ENCODE assay signal across 10 cellular contexts in genomic region chr7:55515569-55516279, GRCh38. TPM values are rescaled to one million over a fixed set of nuclear protein-coding genes. Genes with fewer than 3 reads are reported as not detected.
DNase-seq lines count a peak whose midpoint lies in the region; ATAC-seq and TF ChIP-seq lines count a peak whose summit lies in the region.
"Had no signal": no experiment of that assay in that cellular context is flagged by ENCODE, and none has a peak within 500 bp of the region (broad histone marks: within the 10 kb centered on the region; RNA-seq: fewer than 3 reads in every experiment).

No MANE protein-coding gene starts in this region.

- H3K27me3 ChIP-seq in esophagus muscularis mucosa (no peaks in the 10 kb centered on the region), thyroid gland (no peaks in the 10 kb centered on the region)

- H3K4me3 Mint-ChIP-seq in CD14-positive monocyte (no peak overlapping the region), chondrocyte (ENCODE audit: unreplicated experiment) (no peak overlapping the region)

- intact Hi-C loops in CD14-positive monocyte (cut with micrococcal nuclease): no loop called here
- intact Hi-C loops in esophagus muscularis mucosa (cut with DNase I): no loop called here
- intact Hi-C loops in thyroid gland (cut with DNase I): no loop called here

- peaks cover 0 to 49% (median 27%) of the 10 kb centered on the region in 4 donors for H3K36me3 ChIP-seq in esophagus muscularis mucosa
- H3K36me3 ChIP-seq in thyroid gland: peaks cover 10% of the 10 kb centered on the region in 2 donors

- TF ChIP-seq CTCF in CD14-positive monocyte (IDR thresholded peaks at IDR 0.05) (no peak), chondrocyte (IDR thresholded peaks at IDR 0.05) (no peak), esophagus muscularis mucosa (IDR thresholded peaks at IDR 0.05) (no peak), thyroid gland (IDR thresholded peaks at IDR 0.05) (no peak)

- peaks cover 69 to 78% of the 10 kb centered on the region in 2 donors for H3K36me3 Mint-ChIP-seq in CD14-positive monocyte
- peaks cover 14% of the 10 kb centered on the region for H3K36me3 Mint-ChIP-seq in chondrocyte (ENCODE audit: low read depth)

- H3K27ac ChIP-seq in esophagus muscularis mucosa (replicated peaks in 1 of 4): no peak overlapping the region
- no peak overlapping the region for H3K27ac ChIP-seq in thyroid gland

- TF ChIP-seq EP300 in esophagus muscularis mucosa (IDR thresholded peaks at IDR 0.05): no peak

- H3K4me1 ChIP-seq in esophagus muscularis mucosa: peaks cover 5 to 14% (median 13%) of the 10 kb centered on the region in 4 donors
- H3K4me1 ChIP-seq in thyroid gland: no peaks in the 10 kb centered on the region

- H3K9me3 Mint-ChIP-seq in CD14-positive monocyte: no peaks in the 10 kb centered on the region
- H3K9me3 Mint-ChIP-seq in chondrocyte (ENCODE audit: low read depth): no peaks in the 10 kb centered on the region
- H3K9me3 Mint-ChIP-seq: activated T-helper 2 cell treated with anti-CD3 and anti-CD28 coated beads, Interferon-gamma antibody, Interleukin-2, Interleukin-4, amounts not matched to agents 10 μg/mL and 5 μg/mL and 100 μg/mL, durations not matched to agents 14 hours and 24 hours and 36 hours had no signal

- peak overlapping the region in 4 of 7 donors; percentile 26 to 43 (median 38) for H3K27ac Mint-ChIP-seq in CD14-positive monocyte
- H3K27ac Mint-ChIP-seq in chondrocyte (ENCODE audit: unreplicated experiment): peak overlapping the region; percentile 42
- H3K27ac Mint-ChIP-seq: activated T-helper 2 cell treated with anti-CD3 and anti-CD28 coated beads, Interferon-gamma antibody, Interleukin-2, Interleukin-4, amounts not matched to agents 10 μg/mL and 5 μg/mL and 100 μg/mL, durations not matched to agents 14 hours and 24 hours and 36 hours had no signal

- TF ChIP-seq POLR2A in esophagus muscularis mucosa (IDR thresholded peaks at IDR 0.05; ENCODE audit: low read depth) (no peak), thyroid gland (IDR thresholded peaks at IDR 0.05) (no peak)

- ATAC-seq in GM18907 (IDR thresholded peaks at IDR 0.05; ENCODE audit: unreplicated experiment): peak; percentile 39
- ATAC-seq in HG03108 (IDR thresholded peaks at IDR 0.05; ENCODE audit: unreplicated experiment): peak; percentile 38
- no peak for ATAC-seq in GM19463 (IDR thresholded peaks at IDR 0.05; ENCODE audit: unreplicated experiment)

- H3K9me3 ChIP-seq in esophagus muscularis mucosa (no peaks in the 10 kb centered on the region), thyroid gland (no peaks in the 10 kb centered on the region)

- DNase-seq in CD14-positive monocyte (ENCODE audit: low spot score): no peak
- DNase-seq in chondrocyte (ENCODE audit: low spot score): no peak
- no peak for DNase-seq in esophagus muscularis mucosa (ENCODE audit: extremely low spot score)
- DNase-seq in inferior parietal cortex (ENCODE audit: extremely low spot score): no peak
- DNase-seq in thyroid gland: no peak
- DNase-seq: NCI-H1092 treated with DMSO at 0.1 percent for 48 hours had no signal

- H3K4me1 Mint-ChIP-seq in CD14-positive monocyte: no peaks in the 10 kb centered on the region
- peaks cover 25% of the 10 kb centered on the region for H3K4me1 Mint-ChIP-seq in chondrocyte (ENCODE audit: low read depth)

- 47% methylated on average over 13 of the region's 13 CpGs for WGBS in esophagus muscularis mucosa
- WGBS in thyroid gland, 2 donors: 74 to 78% methylated on average over 13 of the region's 13 CpGs

- no peak overlapping the region for H3K4me3 ChIP-seq in esophagus muscularis mucosa
- no peak overlapping the region for H3K4me3 ChIP-seq in thyroid gland (replicated peaks in 1 of 3)

- H3K27me3 Mint-ChIP-seq in CD14-positive monocyte (ENCODE audit: low read depth in 3 of 3): no peaks in the 10 kb centered on the region
- no peaks in the 10 kb centered on the region for H3K27me3 Mint-ChIP-seq in chondrocyte (ENCODE audit: low read depth)

RNA-seq across cellular contexts. Expression of gene VOPP1, which starts 56.6 kb away (rescaled TPM):
- polyA plus RNA-seq in CD14-positive monocyte: 10 to 100 TPM; 16.7 to 18.0 TPM
- 69.2 to 78.5 TPM (median 71.6 TPM) in 3 replicates for total RNA-seq in chondrocyte
- total RNA-seq in esophagus muscularis mucosa: 10 to 100 TPM; 23.7 to 42.1 (median 37.5) TPM
- total RNA-seq in thyroid gland: 10 to 100 TPM; 42.6 to 58.0 (median 46.2) TPM
